19 cellular contexts compared by ENCODE assay signal in genomic region chr1:214473392-214473791, GRCh38.
DNase-seq lines count a peak whose midpoint lies in the region; ATAC-seq, FAIRE-seq and TF ChIP-seq lines count a peak whose summit lies in the region.
"Had no signal": no experiment of that assay in that cellular context is flagged by ENCODE, and none has a peak within 500 bp of the region (broad histone marks: within the 10 kb centered on the region; RNA-seq: fewer than 3 reads in every experiment).

No MANE protein-coding gene starts in this region.

- no peak for FAIRE-seq in kidney (lab: Jason Lieb, UNC)
- FAIRE-seq: GM19239 had no signal

- H3K9me3 ChIP-seq in HEK293 (ENCODE audit: control insufficient read depth, insufficient read depth, low read depth, low read length) (no peaks in the 10 kb centered on the region), kidney (ENCODE audit: control insufficient read depth in 1 of 2, low read length in 2 of 2) (no peaks in the 10 kb centered on the region), MG63 (no peaks in the 10 kb centered on the region)
- H3K9me3 ChIP-seq: colonic mucosa had no signal

- peak; percentile 35 for DNase-seq in astrocyte of the spinal cord (ENCODE audit: low read depth, low spot score)
- DNase-seq in foreskin keratinocyte, result peak; percentile 61 to 83
- no peak for DNase-seq in kidney
- DNase-seq in activated CD8-positive, alpha-beta memory T cell treated with anti-CD3 and anti-CD28 coated beads for 24 hours, result no peak
- DNase-seq in GM10266 (ENCODE audit: extremely low spot score), result no peak
- DNase-seq in MG63, result no peak
- DNase-seq: activated CD4-positive, alpha-beta T cell treated with anti-CD3 and anti-CD28 coated beads for 4 hours; activated naive CD8-positive, alpha-beta T cell treated with anti-CD3 and anti-CD28 coated beads, Interleukin-2, amount 10 ng/mL, durations not matched to agents 7 days and 5 days; activated T-cell treated with anti-CD3 and anti-CD28 coated beads for 4 hours; colonic mucosa; erythroblast; NK-92 treated with Interleukin-12 subunit alpha and Interleukin-12 subunit beta, amount 100 ng/mL, for 24 hours; retina; SHP77; stimulated activated CD4-positive, alpha-beta T cell treated with anti-CD3 and anti-CD28 coated beads, Interleukin-2, amount 100 ng/mL, for 24 hours had no signal

- H3K9ac ChIP-seq in kidney (ENCODE audit: low read length in 2 of 2), result no peak overlapping the region

- H3K4me1 ChIP-seq in ACC112 (ENCODE audit: control insufficient read depth, insufficient read depth, low read length, unreplicated experiment) (peaks cover 88% of the 10 kb centered on the region), HEK293 (ENCODE audit: control insufficient read depth, insufficient read depth, low read length) (peaks cover 17% of the 10 kb centered on the region), foreskin keratinocyte (peaks cover 72% of the 10 kb centered on the region), kidney (ENCODE audit: control insufficient read depth in 1 of 2, insufficient read depth in 1 of 2, low read depth in 1 of 2, low read length in 2 of 2) (peaks cover 13 to 40% of the 10 kb centered on the region in 2 donors)
- H3K4me1 ChIP-seq: colonic mucosa had no signal

- in situ Hi-C loops in astrocyte of the spinal cord (cut with HindIII; ENCODE audit: low sequenced_read_pairs), result no loop called here

- no peak overlapping the region for H2AFZ ChIP-seq in ACC112 (ENCODE audit: low read length, unreplicated experiment)

- POLR2A ChIA-PET in HEK293 (lab: Yijun Ruan, JAX), result no interaction called here

- H3K27ac ChIP-seq in ACC112 (ENCODE audit: low read depth, low read length), result peak overlapping the region; percentile 63
- H3K27ac ChIP-seq in HEK293 (ENCODE audit: extremely low read depth, low read depth, low read length), result no peak overlapping the region
- peak overlapping the region; percentile 89 for H3K27ac ChIP-seq in foreskin keratinocyte
- H3K27ac ChIP-seq in kidney (ENCODE audit: low read depth in 2 of 2, low read length in 2 of 2), result no peak overlapping the region
- H3K27ac ChIP-seq: colonic mucosa had no signal

- no peak for ATAC-seq in foreskin keratinocyte
- ATAC-seq: natural killer cell treated with Interleukin-12 subunit alpha and Interleukin-12 subunit beta and Interleukin-15 and Interleukin-18, amount 100 ng/mL, for 72 hours had no signal

- no peak overlapping the region for H3K4me3 ChIP-seq in ACC112 (ENCODE audit: low read depth, low read length)
- H3K4me3 ChIP-seq in HEK293 (ENCODE audit: low read depth, low read length), result no peak overlapping the region
- no peak overlapping the region for H3K4me3 ChIP-seq in astrocyte of the spinal cord (ENCODE audit: low read depth, low read length)
- no peak overlapping the region for H3K4me3 ChIP-seq in kidney (ENCODE audit: low read length in 2 of 2)
- no peak overlapping the region for H3K4me3 ChIP-seq in MG63
- H3K4me3 ChIP-seq: colonic mucosa had no signal

- CTCF ChIA-PET in HEK293 (lab: Yijun Ruan, JAX), result interaction anchor here (0.6 to 0.7 kb wide), 2 partner anchors 29 to 156 kb away, joined by 3 to 4 read pairs; no protein-coding TSS in a partner anchor

- no peaks in the 10 kb centered on the region for H3K27me3 ChIP-seq in ACC112 (ENCODE audit: insufficient read depth, low read length)
- H3K27me3 ChIP-seq in foreskin keratinocyte, result no peaks in the 10 kb centered on the region
- H3K27me3 ChIP-seq in MG63, result no peaks in the 10 kb centered on the region
- H3K27me3 ChIP-seq: colonic mucosa had no signal

- intact Hi-C loops in kidney (cut with DNase I), result no loop called here

- TF ChIP-seq CTCF in HEK293 (tag by site-specific recombination; IDR thresholded peaks at IDR 0.05) (no peak), astrocyte of the spinal cord (IDR thresholded peaks at IDR 0.05; ENCODE audit: low read depth, low read length) (no peak), foreskin keratinocyte (conservative IDR thresholded peaks at IDR 0.05) (no peak), kidney (IDR thresholded peaks at IDR 0.05; ENCODE audit: borderline replicate concordance, extremely low read depth, insufficient read depth) (no peak), GM10266 (IDR thresholded peaks at IDR 0.05; ENCODE audit: control insufficient read depth, insufficient read depth, low read depth, missing control alignments) (no peak)

- H3K36me3 ChIP-seq in ACC112 (ENCODE audit: insufficient read depth, low read length) (no peaks in the 10 kb centered on the region), HEK293 (ENCODE audit: control insufficient read depth in 2 of 2, insufficient read depth in 1 of 2, low read length in 2 of 2) (no peaks in the 10 kb centered on the region), kidney (ENCODE audit: control insufficient read depth in 1 of 2, insufficient read depth in 2 of 2, low read length in 2 of 2) (no peaks in the 10 kb centered on the region), MG63 (no peaks in the 10 kb centered on the region; the same call in 1 of the 2 replicates)
- H3K36me3 ChIP-seq: colonic mucosa had no signal

- H3K79me2 ChIP-seq in ACC112 (ENCODE audit: control insufficient read depth, insufficient read depth, low read length, unreplicated experiment), result peaks cover 91% of the 10 kb centered on the region

TF ChIP-seq in HEK293, 187 proteins besides CTCF, POLR2A, EP300 and RAD21 (continues in another document):
- TF ChIP-seq ZBTB49 (tag by site-specific recombination; IDR thresholded peaks at IDR 0.05; ENCODE audit: low read depth), result no peak
- TF ChIP-seq ZBTB20 (tag by site-specific recombination; IDR thresholded peaks at IDR 0.05), result no peak
- TF ChIP-seq ZNF707 (tag by site-specific recombination; IDR thresholded peaks at IDR 0.05), result no peak
- no peak for TF ChIP-seq KLF10 (tag by site-specific recombination; IDR thresholded peaks at IDR 0.05)
- peak; percentile 36; the same call in 1 of the 2 replicates for TF ChIP-seq IKZF3 (tag by site-specific recombination; IDR thresholded peaks at IDR 0.05)
- no peak for TF ChIP-seq SP2 (tag by site-specific recombination; IDR thresholded peaks at IDR 0.05)
- no peak for TF ChIP-seq ZNF639 (tag by site-specific recombination; IDR thresholded peaks at IDR 0.05)
- no peak for TF ChIP-seq GLI4 (tag by site-specific recombination; IDR thresholded peaks at IDR 0.05)
- TF ChIP-seq ATF2 (tag by site-specific recombination; IDR thresholded peaks at IDR 0.05; ENCODE audit: low read depth), result 0 out of 2 replicates have a peak, but pooled peaks have one; percentile 42
- no peak for TF ChIP-seq ZNF521 (tag by site-specific recombination; IDR thresholded peaks at IDR 0.05)
- no peak for TF ChIP-seq TRIM28 (IDR thresholded peaks at IDR 0.05; ENCODE audit: borderline replicate concordance, low read length)
- no peak for TF ChIP-seq REPIN1 (tag by site-specific recombination; IDR thresholded peaks at IDR 0.05; ENCODE audit: low read depth)
- TF ChIP-seq SCRT2 (tag by site-specific recombination; IDR thresholded peaks at IDR 0.05), result 0 out of 2 replicates have a peak, but pooled peaks have one; percentile 17
- no peak for TF ChIP-seq ZNF629 (tag by site-specific recombination; IDR thresholded peaks at IDR 0.05)
- TF ChIP-seq ZNF549 (tag by site-specific recombination; IDR thresholded peaks at IDR 0.05), result no peak
- no peak for TF ChIP-seq ZBTB7A (tag by site-specific recombination; IDR thresholded peaks at IDR 0.05; ENCODE audit: low read depth)

Comparison
In these comparisons a context has a peak if more than half of its experiments do, and no peak if none do; other contexts are left out.
1. H3K27ac ChIP-seq: peak in ACC112 (single experiment) and foreskin keratinocyte (single experiment); none in HEK293 (single experiment) and kidney (0 of 2).
2. DNase-seq: peak in astrocyte of the spinal cord (single experiment) and foreskin keratinocyte (2 of 2); none in kidney (single experiment), activated CD8-positive, alpha-beta memory T cell treated with anti-CD3 and anti-CD28 coated beads for 24 hours (single experiment), GM10266 (single experiment) and MG63 (single experiment).